11 cellular contexts compared by ENCODE assay signal in the genomic region with DNA sequence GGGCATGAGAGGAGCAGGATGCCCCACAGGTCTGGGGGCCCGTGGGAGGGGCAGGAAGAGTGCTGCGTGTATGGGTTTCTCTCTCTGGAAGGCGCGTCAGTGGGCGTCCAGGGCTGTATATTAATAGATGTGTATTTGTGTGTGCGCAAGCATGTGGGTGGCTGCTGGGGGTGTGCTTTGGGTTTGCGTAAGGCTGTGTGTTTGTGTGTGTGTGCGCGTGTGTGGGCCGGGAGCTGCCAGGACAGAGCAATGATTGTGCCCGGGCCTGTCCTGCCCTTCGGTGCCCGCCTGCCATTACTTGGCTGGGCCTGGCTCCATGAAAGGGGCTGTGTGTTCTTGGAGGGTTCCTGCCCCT. TPM values are rescaled to one million over a fixed set of nuclear protein-coding genes. Genes with fewer than 3 reads are reported as not detected.
DNase-seq lines count a peak whose midpoint lies in the region; ATAC-seq and TF ChIP-seq lines count a peak whose summit lies in the region.
"Had no signal": no experiment of that assay in that cellular context is flagged by ENCODE, and none has a peak within 500 bp of the region (broad histone marks: within the 10 kb centered on the region; RNA-seq: fewer than 3 reads in every experiment).

No MANE protein-coding gene starts in this region.

- WGBS in suprapubic skin = 53% methylated on average over 11 of the region's 13 CpGs

- H3K27ac Mint-ChIP-seq in IgD-negative memory B cell = peak overlapping the region in 2 of 3 donors; percentile 29 to 94

- peak in 31 of 58 donors; percentile 12 to 61 (median 44) for DNase-seq in anterior cingulate cortex (lab: John Stamatoyannopoulos, UW)
- DNase-seq in left colon = peak in 1 of 2 donors; percentile 65
- no peak for DNase-seq in suprapubic skin (ENCODE audit: low spot score in 2 of 2)
- DNase-seq in NCI-H748 treated with DMSO at 0.1 percent for 48 hours (lab: John Stamatoyannopoulos, UW) = no peak
- DNase-seq in dedifferentiated amniotic fluid mesenchymal stem cell (ENCODE audit: extremely low spot score) = no peak
- DNase-seq: activated CD8-positive, alpha-beta memory T cell treated with anti-CD3 and anti-CD28 coated beads, Interleukin-2, amount 50 U/mL, for 4 hours; DND-41; T-cell had no signal

- H3K27me3 Mint-ChIP-seq in IgD-negative memory B cell = peaks cover 8% of the 10 kb centered on the region

- peak overlapping the region; percentile 66 for H3K27ac ChIP-seq in suprapubic skin
- H3K27ac ChIP-seq: KMS-11 had no signal

- ATAC-seq in left colon = peak; percentile 9
- no peak for ATAC-seq in GM19035 (IDR thresholded peaks at IDR 0.05; ENCODE audit: unreplicated experiment)
- ATAC-seq: T-cell had no signal

- no peaks in the 10 kb centered on the region for H3K36me3 ChIP-seq in suprapubic skin

- H3K4me1 Mint-ChIP-seq in IgD-negative memory B cell = peaks cover 31 to 42% (median 36%) of the 10 kb centered on the region in 3 donors

- no peaks in the 10 kb centered on the region for H3K9me3 Mint-ChIP-seq in IgD-negative memory B cell
- H3K9me3 Mint-ChIP-seq: T-cell had no signal

- H3K4me3 Mint-ChIP-seq in IgD-negative memory B cell = peak overlapping the region in 2 of 4 donors; percentile 58 to 94
- H3K4me3 Mint-ChIP-seq: T-cell had no signal

- H3K9me3 ChIP-seq in suprapubic skin = no peaks in the 10 kb centered on the region

- H3K27me3 ChIP-seq in suprapubic skin = no peaks in the 10 kb centered on the region

- intact Hi-C loops in left colon (cut with DNase I, micrococcal nuclease) = no loop called here

- no peak for TF ChIP-seq EP300 in suprapubic skin (IDR thresholded peaks at IDR 0.05)

- peaks cover 80% of the 10 kb centered on the region for H3K4me1 ChIP-seq in suprapubic skin

- no peak for TF ChIP-seq CTCF in suprapubic skin (IDR thresholded peaks at IDR 0.05)

- H3K36me3 Mint-ChIP-seq in IgD-negative memory B cell = no peaks in the 10 kb centered on the region
- H3K36me3 Mint-ChIP-seq: T-cell had no signal

- H3K4me3 ChIP-seq in suprapubic skin = no peak overlapping the region

- TF ChIP-seq POLR2A in suprapubic skin (IDR thresholded peaks at IDR 0.05) = no peak

RNA-seq across cellular contexts. Expression of a gene that starts 16.4 kb away (rescaled TPM):
- not detected for polyA plus RNA-seq in IgD-negative memory B cell
- total RNA-seq in left colon (10 to 100 TPM in 1 of 2 donors, 1 to 10 TPM in 1; 2.1 to 12.2 TPM), suprapubic skin (10 to 100 TPM; 12.8 to 19.7 (median 14.0) TPM)

RNA-seq across cellular contexts. Expression of a gene that starts 48.6 kb away (rescaled TPM):
- 0.05 TPM for polyA plus RNA-seq in IgD-negative memory B cell
- total RNA-seq in left colon (10 to 100 TPM; 24.3 to 29.3 TPM), suprapubic skin (10 to 100 TPM; 32.1 to 59.7 (median 49.5) TPM)

RNA-seq across cellular contexts. Expression of a gene that starts 56.3 kb away (rescaled TPM):
- 249 TPM for polyA plus RNA-seq in IgD-negative memory B cell
- 10 to 100 TPM; 53.9 to 61.3 TPM for total RNA-seq in left colon
- 100 to 1,000 TPM; 139 to 273 (median 180) TPM for total RNA-seq in suprapubic skin

Comparison
In these comparisons a context has a peak if more than half of its experiments do, and no peak if none do; other contexts are left out.
1. DNase-seq: peak in anterior cingulate cortex (31 of 58); none in suprapubic skin (0 of 2), NCI-H748 treated with DMSO at 0.1 percent for 48 hours (single experiment) and dedifferentiated amniotic fluid mesenchymal stem cell (single experiment).